In genomic region chr4:180134116-180134866, GRCh38 we compare ENCODE assay signal across 7 cellular contexts.
DNase-seq lines count a peak whose midpoint lies in the region; ATAC-seq and TF ChIP-seq lines count a peak whose summit lies in the region.

No MANE protein-coding gene starts in this region.

- no peak overlapping the region for H3K14ac ChIP-seq in H9 (ENCODE audit: insufficient read depth, low read length)

- peak; percentile 60 for DNase-seq in KBM-7
- no peak for DNase-seq in coronary artery (ENCODE audit: low spot score)
- no peak for DNase-seq in sciatic nerve (ENCODE audit: low spot score)
- no peak for DNase-seq in H9
- DNase-seq in stimulated activated CD4-positive, alpha-beta T cell treated with anti-CD3 and anti-CD28 coated beads, Interleukin-2, amount 100 ng/mL, for 48 hours = no peak

- H3K27me3 ChIP-seq in H9 (ENCODE audit: insufficient read depth, low read length) = no peaks in the 10 kb centered on the region

- no peak overlapping the region for H3K18ac ChIP-seq in H9 (ENCODE audit: insufficient read length, low read depth, low read length)

- H3K23me2 ChIP-seq in H9 (ENCODE audit: insufficient read length, low read depth, low read length, poor library complexity, severe bottlenecking) = no peaks in the 10 kb centered on the region

- no peak overlapping the region for H2BK5ac ChIP-seq in H9 (ENCODE audit: insufficient read length, low read length)

- H4K8ac ChIP-seq in H9 (replicated peaks; ENCODE audit: insufficient read length, low read depth, low read length) = no peak overlapping the region

- TF ChIP-seq CTCF in coronary artery (IDR thresholded peaks at IDR 0.05) = no peak
- TF ChIP-seq CTCF in H9 (conservative IDR thresholded peaks at IDR 0.05) = no peak

- H3K9ac ChIP-seq in H9 (ENCODE audit: extremely low read depth, insufficient read length, low read length) = no peak overlapping the region

- H3K79me1 ChIP-seq in H9 (ENCODE audit: insufficient read depth, low read depth, low read length, poor library complexity, severe bottlenecking) = no peaks in the 10 kb centered on the region

- H4K91ac ChIP-seq in H9 (ENCODE audit: insufficient read length, low read depth, low read length) = no peak overlapping the region

- H3K23ac ChIP-seq in H9 (ENCODE audit: insufficient read length, low read depth, low read length) = no peak overlapping the region

- H3K56ac ChIP-seq in H9 (ENCODE audit: insufficient read length, low read depth, low read length) = no peak overlapping the region

- H3K9me3 ChIP-seq in H9 (ENCODE audit: control insufficient read depth, low read depth, low read length) = no peaks in the 10 kb centered on the region

- 0 out of 5 replicates have a peak overlapping the region, but pooled peaks of 1 of the 2 experiments have one; percentile 12 for H3K4me3 Mint-ChIP-seq in H9

- H3T11ph ChIP-seq in H9 (ENCODE audit: low read length) = no peak overlapping the region

- no peaks in the 10 kb centered on the region for H4K20me1 ChIP-seq in H9 (ENCODE audit: control insufficient read depth, insufficient read depth, insufficient read length)

- intact Hi-C loops in sciatic nerve (cut with DNase I) = no loop called here

- H3K27ac ChIP-seq in coronary artery (no peak overlapping the region), H9 (ENCODE audit: insufficient read length, low read depth, low read length) (no peak overlapping the region)

- peak overlapping the region in 1 of 3 experiments; percentile 25; a peak in 1 of 7 replicates for H3K27ac Mint-ChIP-seq in H9

- H2BK120ac ChIP-seq in H9 (ENCODE audit: low read depth, low read length, poor library complexity, severe bottlenecking) = no peak overlapping the region

- H2AK5ac ChIP-seq in H9 (ENCODE audit: insufficient read length, low read length) = no peak overlapping the region

- H2AFZ ChIP-seq in H9 (ENCODE audit: low read length) = no peak overlapping the region

- no CpG with 5 or more reads among the region's 10 CpGs for WGBS in H9 (ENCODE audit: extremely low coverage, insufficient read length, low lambda C conversion rate)

- no peak overlapping the region for H4K5ac ChIP-seq in H9 (ENCODE audit: insufficient read length, low read depth, low read length)

- ATAC-seq in GM19397 (IDR thresholded peaks at IDR 0.05; ENCODE audit: unreplicated experiment) (peak; percentile 67), sciatic nerve (peak; percentile 28), HG03135 (IDR thresholded peaks at IDR 0.05; ENCODE audit: unreplicated experiment) (no peak)

- no peak overlapping the region for H3K4ac ChIP-seq in H9 (ENCODE audit: low read depth, low read length)

- H2BK20ac ChIP-seq in H9 (ENCODE audit: low read depth, low read length, poor library complexity, severe bottlenecking) = no peak overlapping the region

- peaks cover 7% of the 10 kb centered on the region; the same call in 1 of the 2 replicates for H3K4me1 ChIP-seq in H9 (ENCODE audit: insufficient read depth, low read length)

- no peaks in the 10 kb centered on the region for H3K27me3 Mint-ChIP-seq in H9 (ENCODE audit: low read depth)

- no peaks in the 10 kb centered on the region for H3K9me3 Mint-ChIP-seq in H9

- no peaks in the 10 kb centered on the region for H3K79me2 ChIP-seq in H9 (ENCODE audit: insufficient read depth, low read length)

- in situ Hi-C loops in KBM-7 (cut with MboI; ENCODE audit: low pct_unique_long_range_greater_than_20kb, low sequenced_read_pairs) = no loop called here

- no peak overlapping the region for H2BK12ac ChIP-seq in H9 (ENCODE audit: insufficient read length, low read depth, low read length)

- peaks cover 18% of the 10 kb centered on the region in 2 experiments for H3K4me1 Mint-ChIP-seq in H9

- H3K36me3 Mint-ChIP-seq in H9 (ENCODE audit: insufficient read depth in 1 of 3, low read depth in 3 of 3) = no peaks in the 10 kb centered on the region

- no peak overlapping the region for H2BK15ac ChIP-seq in H9 (ENCODE audit: low read depth, low read length)

- H3K4me2 ChIP-seq in H9 (ENCODE audit: insufficient read depth, insufficient read length, low read length) = no peak overlapping the region

- H3K4me3 ChIP-seq in coronary artery = peak overlapping the region; percentile 23
